27 cellular contexts compared by ENCODE assay signal in the genomic region with DNA sequence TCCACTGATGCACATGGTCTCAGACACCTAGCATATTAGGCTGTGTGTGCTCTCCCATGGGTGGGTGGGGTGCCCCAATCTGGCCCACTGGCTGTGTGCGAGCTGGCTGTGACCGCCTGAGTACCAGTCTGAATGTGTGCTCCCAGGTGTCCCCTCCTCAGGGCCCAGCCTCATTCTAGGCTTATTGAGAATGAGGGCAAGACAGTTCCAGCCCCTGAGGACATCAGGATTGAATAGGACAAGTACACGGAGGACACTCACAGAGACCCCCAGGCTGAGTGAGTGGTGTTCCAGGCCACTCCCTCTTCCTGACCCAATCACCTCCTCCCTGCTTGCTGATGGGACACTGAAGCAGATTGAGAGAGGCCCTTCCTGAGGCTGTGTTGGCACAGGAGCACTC.
"Had no signal": no experiment of that assay in that cellular context is flagged by ENCODE, and none has a peak within 500 bp of the region (broad histone marks: within the 10 kb centered on the region; RNA-seq: fewer than 3 reads in every experiment).

No MANE protein-coding gene starts in this region.

- H3K27ac ChIP-seq: brain microvascular endothelial cell, WERI-Rb-1 had no signal

- DNase-seq: activated B cell treated with CpG ODN at 0.5 μM for 24 hours; activated CD4-positive, alpha-beta T cell treated with anti-CD3 and anti-CD28 coated beads for 48 hours; activated CD4-positive, alpha-beta T cell treated with anti-CD3 and anti-CD28 coated beads, Interleukin-2, amount 50 U/mL, for 1 hour; activated CD4-positive, alpha-beta T cell treated with anti-CD3 and anti-CD28 coated beads, Interleukin-2, amount 50 U/mL, for 48 hours; activated CD8-positive, alpha-beta memory T cell treated with anti-CD3 and anti-CD28 coated beads, Interleukin-2, amount 50 U/mL, for 48 hours; activated CD8-positive, alpha-beta T cell treated with anti-CD3 and anti-CD28 coated beads for 36 hours; activated effector memory CD4-positive, alpha-beta T cell treated with Interleukin-2 at 50 U/mL for 16 hours; activated gamma-delta T cell treated with Interleukin-2 at 50 U/mL for 16 hours; activated naive CD4-positive, alpha-beta T cell treated with anti-CD3 and anti-CD28 coated beads, Interleukin-2, amount 50 U/mL, for 16 hours; activated naive CD4-positive, alpha-beta T cell treated with Interleukin-2 at 50 U/mL for 16 hours; activated T-cell treated with anti-CD3 and anti-CD28 coated beads for 4 hours; activated T-cell treated with anti-CD3 and anti-CD28 coated beads, Interleukin-2, amount 50 U/mL, for 24 hours; amniotic stem cell; anterior cingulate cortex; brain microvascular endothelial cell; caudate nucleus; effector CD8-positive, alpha-beta T cell; foreskin fibroblast; SW 1271; T-cell; T1000; WERI-Rb-1 had no signal

- H3K36me3 Mint-ChIP-seq: activated naive CD8-positive, alpha-beta T cell; T-cell had no signal

- H3K36me3 ChIP-seq: brain microvascular endothelial cell, WERI-Rb-1 had no signal

- H3K27me3 ChIP-seq: brain microvascular endothelial cell had no signal

- H3K9me3 Mint-ChIP-seq: activated B cell treated with CpG ODN at 0.5 μM for 24 hours; activated CD8-positive, alpha-beta T cell treated with anti-CD3 and anti-CD28 coated beads for 36 hours; activated T-cell treated with anti-CD3 and anti-CD28 coated beads, Interleukin-2, amount 50 U/mL, for 24 hours; activated T-helper 17 cell treated with anti-CD3 and anti-CD28 coated beads, Interleukin-2, amount 50 U/mL, for 72 hours; T-cell; T-helper 1 cell treated with Interleukin-12 subunit alpha and Interleukin-12 subunit beta and Interleukin-4 antibody, amounts not matched to agents 30 μg/mL and 1 μg/mL, for 36 hours had no signal

- H3K27me3 Mint-ChIP-seq: activated B cell treated with CpG ODN at 0.5 μM for 24 hours; activated CD8-positive, alpha-beta T cell treated with anti-CD3 and anti-CD28 coated beads for 36 hours; activated naive CD8-positive, alpha-beta T cell; activated T-cell treated with anti-CD3 and anti-CD28 coated beads, Interleukin-2, amount 50 U/mL, for 24 hours had no signal

- H3K4me1 Mint-ChIP-seq: activated B cell treated with CpG ODN at 0.5 μM for 24 hours; activated T-helper 17 cell treated with anti-CD3 and anti-CD28 coated beads, Interleukin-2, amount 50 U/mL, for 72 hours; T-cell had no signal

- ATAC-seq: activated CD4-positive, CD25-positive, alpha-beta regulatory T cell treated with anti-CD3 and anti-CD28 coated beads, Interleukin-2, amount 50 U/mL, for 24 hours; activated CD8-positive, alpha-beta T cell treated with anti-CD3 and anti-CD28 coated beads for 36 hours; activated T-helper 17 cell treated with anti-CD3 and anti-CD28 coated beads, Interleukin-2, amount 50 U/mL, for 72 hours; esophagus mucosa; T-cell had no signal

- H3K4me3 Mint-ChIP-seq: activated B cell treated with CpG ODN at 0.5 μM for 24 hours; activated CD8-positive, alpha-beta T cell treated with anti-CD3 and anti-CD28 coated beads for 36 hours; activated naive CD8-positive, alpha-beta T cell; activated T-cell treated with anti-CD3 and anti-CD28 coated beads, Interleukin-2, amount 50 U/mL, for 24 hours; activated T-helper 17 cell treated with anti-CD3 and anti-CD28 coated beads, Interleukin-2, amount 50 U/mL, for 72 hours; T-cell; T-helper 1 cell treated with Interleukin-12 subunit alpha and Interleukin-12 subunit beta and Interleukin-4 antibody, amounts not matched to agents 30 μg/mL and 1 μg/mL, for 36 hours had no signal

- H3K27ac Mint-ChIP-seq: activated B cell treated with CpG ODN at 0.5 μM for 24 hours; activated CD8-positive, alpha-beta T cell treated with anti-CD3 and anti-CD28 coated beads for 36 hours; activated naive CD8-positive, alpha-beta T cell; activated T-cell treated with anti-CD3 and anti-CD28 coated beads, Interleukin-2, amount 50 U/mL, for 24 hours; activated T-helper 17 cell treated with anti-CD3 and anti-CD28 coated beads, Interleukin-2, amount 50 U/mL, for 72 hours; T-cell; T-helper 1 cell treated with Interleukin-12 subunit alpha and Interleukin-12 subunit beta and Interleukin-4 antibody, amounts not matched to agents 30 μg/mL and 1 μg/mL, for 36 hours had no signal
